In the genomic region with DNA sequence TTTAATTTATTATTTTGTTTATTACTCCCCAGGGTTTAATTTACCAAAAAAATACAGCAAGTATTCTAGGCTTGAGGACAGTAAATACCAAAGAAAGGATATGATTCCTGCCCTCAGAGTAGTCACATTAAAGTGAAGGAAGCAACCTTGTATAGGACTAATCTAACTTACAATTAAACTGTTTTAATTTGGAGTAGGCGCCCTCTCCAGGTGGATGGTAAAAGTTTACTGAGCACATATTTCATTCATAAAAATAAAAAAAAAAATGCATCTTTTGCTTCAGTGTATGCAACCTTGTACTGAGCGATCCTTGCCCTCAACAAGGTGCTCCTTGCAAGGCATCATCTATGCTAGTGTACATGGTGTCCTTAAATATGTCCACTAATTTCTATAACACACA, we compare ENCODE assay signal across 14 cellular contexts.
A peak's percentile ranks its signal among the peaks of the same experiment; 100 is the strongest.
DNase-seq lines count a peak whose midpoint lies in the region; ATAC-seq and TF ChIP-seq lines count a peak whose summit lies in the region.
"Had no signal": no experiment of that assay in that cellular context is flagged by ENCODE, and none has a peak within 500 bp of the region (broad histone marks: within the 10 kb centered on the region; RNA-seq: fewer than 3 reads in every experiment).

No MANE protein-coding gene starts in this region.

- no peak overlapping the region for H3K4me3 ChIP-seq in SK-N-SH (ENCODE audit: low read depth in 2 of 2, low read length in 1 of 2)
- H3K4me3 ChIP-seq: HAP-1 had no signal

- DNase-seq in AG09319 (ENCODE audit: extremely low read depth, low read depth): no peak
- DNase-seq in HT-29 (ENCODE audit: low spot score): peak; percentile 50
- no peak for DNase-seq in SK-N-SH
- peak; percentile 19 for DNase-seq in glomerular visceral epithelial cell (ENCODE audit: extremely low spot score)
- DNase-seq in CD1c-positive myeloid dendritic cell (ENCODE audit: extremely low spot score): no peak
- DNase-seq: activated gamma-delta T cell; effector CD8-positive, alpha-beta T cell; NCI-H748 treated with DMSO at 0.1 percent for 48 hours; nucleus accumbens had no signal

- no peaks in the 10 kb centered on the region for H3K36me3 ChIP-seq in SK-N-SH (replicated peaks in 1 of 2; ENCODE audit: control insufficient read depth in 1 of 2, insufficient read depth in 2 of 2, low read length in 1 of 2)
- H3K36me3 ChIP-seq: HAP-1 had no signal

- H3F3A ChIP-seq in SK-N-SH (replicated peaks; ENCODE audit: insufficient read depth): no peaks in the 10 kb centered on the region

- no peaks in the 10 kb centered on the region for H3K9me3 ChIP-seq in SK-N-SH
- H3K9me3 ChIP-seq: HAP-1 had no signal

- POLR2A ChIA-PET in SK-N-SH (lab: Yijun Ruan, JAX): no interaction called here

- no peak for TF ChIP-seq RAD21 in SK-N-SH (IDR thresholded peaks at IDR 0.05; ENCODE audit: low read length)

- TF ChIP-seq CTCF in AG09319 (IDR thresholded peaks at IDR 0.05; ENCODE audit: low read depth, low read length): peak; percentile 7
- peak; percentile 50 for TF ChIP-seq CTCF in SK-N-SH (IDR thresholded peaks at IDR 0.05)

- H3K27me3 ChIP-seq in SK-N-SH (ENCODE audit: insufficient read depth): no peaks in the 10 kb centered on the region

- H3K79me2 ChIP-seq in SK-N-SH (ENCODE audit: insufficient read depth): no peaks in the 10 kb centered on the region

- CTCF ChIA-PET in SK-N-SH (lab: Yijun Ruan, JAX): interaction anchor here (0.8 kb wide), 1 partner anchor 8 kb away, joined by 3 read pairs; no protein-coding TSS in a partner anchor

- H3K4me2 ChIP-seq in SK-N-SH: no peak overlapping the region

- ATAC-seq in GM18520 (IDR thresholded peaks at IDR 0.05; ENCODE audit: unreplicated experiment) (no peak), GM21381 (IDR thresholded peaks at IDR 0.05; ENCODE audit: unreplicated experiment) (no peak), HG02759 (IDR thresholded peaks at IDR 0.05; ENCODE audit: unreplicated experiment) (no peak)
- ATAC-seq: WTC11 had no signal

- no peaks in the 10 kb centered on the region for H3K4me1 ChIP-seq in SK-N-SH (ENCODE audit: control insufficient read depth in 1 of 2, insufficient read depth in 2 of 2, low read depth in 1 of 2, low read length in 1 of 2)
- H3K4me1 ChIP-seq: HAP-1 had no signal

- H4K20me1 ChIP-seq in SK-N-SH (ENCODE audit: insufficient read depth): no peaks in the 10 kb centered on the region

- no peak overlapping the region for H3K9ac ChIP-seq in SK-N-SH

- TF ChIP-seq EP300 in SK-N-SH (IDR thresholded peaks at IDR 0.05; ENCODE audit: borderline replicate concordance in 1 of 2, low read depth in 1 of 2, low read length in 1 of 2): no peak

- no peak overlapping the region for H3K27ac ChIP-seq in SK-N-SH (ENCODE audit: low read depth in 2 of 2, low read length in 1 of 2)

- H3K9me2 ChIP-seq in SK-N-SH: no peaks in the 10 kb centered on the region

- WGBS in SK-N-SH (ENCODE audit: low lambda C conversion rate): 0% methylated on average over 2 of the region's 2 CpGs

- no peak overlapping the region for H2AFZ ChIP-seq in SK-N-SH (ENCODE audit: low read depth)

TF ChIP-seq in SK-N-SH, 30 proteins besides CTCF, POLR2A, EP300 and RAD21:
- TF ChIP-seq FOXM1 (IDR thresholded peaks at IDR 0.05; ENCODE audit: low read depth) (no peak), RCOR1 (IDR thresholded peaks at IDR 0.05; ENCODE audit: low read length) (no peak)

Comparison
In these comparisons a context has a peak if more than half of its experiments do, and no peak if none do; other contexts are left out.
1. DNase-seq: peak in HT-29 (single experiment) and glomerular visceral epithelial cell (single experiment); none in AG09319 (single experiment), SK-N-SH (single experiment) and CD1c-positive myeloid dendritic cell (single experiment).